ENCODE assay signal across 1 cellular context in genomic region chr14:93173943-93174395, GRCh38.
TF ChIP-seq lines count a peak whose summit lies in the region.

No MANE protein-coding gene starts in this region.

TF ChIP-seq in K562, 482 proteins besides CTCF, POLR2A, EP300 and RAD21 (continued from another document):
- peak; percentile 34; the same call in 1 of the 2 replicates for TF ChIP-seq MAX (CRISPR knock-in tag; IDR thresholded peaks at IDR 0.05)
- TF ChIP-seq CREB1 (IDR thresholded peaks at IDR 0.05) = peak; percentile 48; the same call in 1 of the 2 replicates
- TF ChIP-seq CREB1 (CRISPR knock-in tag; IDR thresholded peaks at IDR 0.05) = peak; percentile 44; the same call in 1 of the 2 replicates
- no peak for TF ChIP-seq DMBX1 (CRISPR knock-in tag; IDR thresholded peaks at IDR 0.05; ENCODE audit: borderline replicate concordance)
- TF ChIP-seq PBX2 (CRISPR knock-in tag; IDR thresholded peaks at IDR 0.05; ENCODE audit: low read depth) = no peak
- TF ChIP-seq PBX2 (tag; conservative IDR thresholded peaks at IDR 0.05; ENCODE audit: low read depth) = peak; percentile 59; the same call in 1 of the 2 replicates
- TF ChIP-seq CBFA2T2 (conservative IDR thresholded peaks at IDR 0.05) = 0 out of 2 replicates have a peak, but pooled peaks have one; percentile 4
- 0 out of 2 replicates have a peak, but pooled peaks have one; percentile 22 for TF ChIP-seq GABPA (tag; conservative IDR thresholded peaks at IDR 0.05; ENCODE audit: low read depth)
- peak; percentile 59; the same call in 1 of the 2 replicates for TF ChIP-seq CTBP1 (IDR thresholded peaks at IDR 0.05; ENCODE audit: borderline replicate concordance)
TF ChIP-seq in K562: peak in this region for 37.
